10 cellular contexts compared by ENCODE assay signal in genomic region chr2:230870544-230871360, GRCh38. TPM values are rescaled to one million over a fixed set of nuclear protein-coding genes. Genes with fewer than 3 reads are reported as not detected.
A peak's percentile ranks its signal among the peaks of the same experiment; 100 is the strongest.
DNase-seq lines count a peak whose midpoint lies in the region; ATAC-seq and TF ChIP-seq lines count a peak whose summit lies in the region.
"Had no signal": no experiment of that assay in that cellular context is flagged by ENCODE, and none has a peak within 500 bp of the region (broad histone marks: within the 10 kb centered on the region; RNA-seq: fewer than 3 reads in every experiment).

No MANE protein-coding gene starts in this region.

- TF ChIP-seq POLR2A in NB4 (IDR thresholded peaks at IDR 0.05; ENCODE audit: extremely low read depth, insufficient read length): no peak

- no peak for ATAC-seq in HG02623 (IDR thresholded peaks at IDR 0.05; ENCODE audit: unreplicated experiment)

- H3K4me2 ChIP-seq in neural progenitor cell: peak overlapping the region; percentile 19

- no peaks in the 10 kb centered on the region for H3K9me3 ChIP-seq in neural progenitor cell (ENCODE audit: low read depth)
- H3K9me3 ChIP-seq: psoas muscle had no signal

- peaks cover 53% of the 10 kb centered on the region for H3K4me1 ChIP-seq in neural progenitor cell

- H3K9me3 Mint-ChIP-seq in dendritic cell treated with granulocyte-macrophage colony-stimulating factor and Interleukin-4, amounts not matched to agents 40 ng/mL and 50 ng/mL, for 4 days: no peaks in the 10 kb centered on the region
- H3K9me3 Mint-ChIP-seq in neural progenitor cell: no peaks in the 10 kb centered on the region

- H3K79me2 ChIP-seq in neural progenitor cell (ENCODE audit: low read depth): peaks cover 80% of the 10 kb centered on the region

- no peaks in the 10 kb centered on the region for H3K36me3 ChIP-seq in neural progenitor cell

- DNase-seq in ELF-1 (ENCODE audit: low read depth, low spot score): peak; percentile 87
- peak; percentile 86 for DNase-seq in NB4 (ENCODE audit: low read depth)
- peak; percentile 53 for DNase-seq in neural progenitor cell (ENCODE audit: low spot score)
- no peak for DNase-seq in C1 segment of cervical spinal cord (lab: John Stamatoyannopoulos, UW)
- no peak for DNase-seq in NCI-H1105 treated with DMSO at 0.1 percent for 48 hours (lab: John Stamatoyannopoulos, UW)
- no peak for DNase-seq in NCI-H748 (lab: John Stamatoyannopoulos, UW; ENCODE audit: unreplicated experiment)
- DNase-seq: DND-41, psoas muscle had no signal

- H4K20me1 ChIP-seq in neural progenitor cell (ENCODE audit: low read depth): peaks cover 59% of the 10 kb centered on the region

- no peaks in the 10 kb centered on the region for H3K27me3 ChIP-seq in neural progenitor cell

- H3F3A ChIP-seq in neural progenitor cell (ENCODE audit: low read depth): peaks cover 38% of the 10 kb centered on the region

- no peak overlapping the region for H2AFZ ChIP-seq in neural progenitor cell (replicated peaks)

- peak overlapping the region; percentile 39 for H3K4me3 Mint-ChIP-seq in dendritic cell treated with granulocyte-macrophage colony-stimulating factor and Interleukin-4, amounts not matched to agents 40 ng/mL and 50 ng/mL, for 4 days
- H3K4me3 Mint-ChIP-seq in neural progenitor cell: peak overlapping the region; percentile 73

- H3K27ac ChIP-seq in neural progenitor cell: no peak overlapping the region
- H3K27ac ChIP-seq: psoas muscle had no signal

- TF ChIP-seq CTCF in NB4 (IDR thresholded peaks at IDR 0.05; ENCODE audit: low read depth, low read length): no peak
- no peak for TF ChIP-seq CTCF in neural progenitor cell (IDR thresholded peaks at IDR 0.05)

- no peak overlapping the region for H3K9ac ChIP-seq in neural progenitor cell

- peak overlapping the region; percentile 73 for H3K27ac Mint-ChIP-seq in dendritic cell treated with granulocyte-macrophage colony-stimulating factor and Interleukin-4, amounts not matched to agents 40 ng/mL and 50 ng/mL, for 4 days
- H3K27ac Mint-ChIP-seq in neural progenitor cell: peak overlapping the region; percentile 98

- peaks cover 43% of the 10 kb centered on the region for H3K27me3 Mint-ChIP-seq in dendritic cell treated with granulocyte-macrophage colony-stimulating factor and Interleukin-4, amounts not matched to agents 40 ng/mL and 50 ng/mL, for 4 days
- peaks cover 8% of the 10 kb centered on the region for H3K27me3 Mint-ChIP-seq in neural progenitor cell (ENCODE audit: insufficient read depth, low read depth)

- peaks cover 44% of the 10 kb centered on the region for H3K4me1 Mint-ChIP-seq in dendritic cell treated with granulocyte-macrophage colony-stimulating factor and Interleukin-4, amounts not matched to agents 40 ng/mL and 50 ng/mL, for 4 days (ENCODE audit: low read depth)
- H3K4me1 Mint-ChIP-seq in neural progenitor cell: peaks cover 61% of the 10 kb centered on the region

- H3K36me3 Mint-ChIP-seq in dendritic cell treated with granulocyte-macrophage colony-stimulating factor and Interleukin-4, amounts not matched to agents 40 ng/mL and 50 ng/mL, for 4 days (ENCODE audit: low read depth): no peaks in the 10 kb centered on the region
- peaks cover 9% of the 10 kb centered on the region for H3K36me3 Mint-ChIP-seq in neural progenitor cell

- intact Hi-C loops in dendritic cell treated with granulocyte-macrophage colony-stimulating factor and Interleukin-4, amounts not matched to agents 40 ng/mL and 50 ng/mL, for 4 days (cut with micrococcal nuclease): no loop called here

- H3K4me3 ChIP-seq in NB4 (ENCODE audit: low read depth, low read length) (peak overlapping the region; percentile 34), neural progenitor cell (no peak overlapping the region)
- H3K4me3 ChIP-seq: psoas muscle had no signal

RNA-seq across cellular contexts. Expression of gene ITM2C, which starts 6.0 kb away (rescaled TPM):
- 84.6 and 146 TPM in 2 replicates for total RNA-seq in neural progenitor cell (ENCODE audit: low replicate concordance)

RNA-seq across cellular contexts. Expression of gene GPR55, which starts 54.3 kb away (rescaled TPM):
- not detected in 2 replicates for total RNA-seq in neural progenitor cell (ENCODE audit: low replicate concordance)

Comparison
In these comparisons a context has a peak if more than half of its experiments do, and no peak if none do; other contexts are left out.
1. DNase-seq: peak in ELF-1 (single experiment), NB4 (single experiment) and neural progenitor cell (single experiment); none in C1 segment of cervical spinal cord (0 of 14), NCI-H1105 treated with DMSO at 0.1 percent for 48 hours (single experiment) and NCI-H748 (single experiment).